ENCODE assay signal across 21 cellular contexts in the genomic region with DNA sequence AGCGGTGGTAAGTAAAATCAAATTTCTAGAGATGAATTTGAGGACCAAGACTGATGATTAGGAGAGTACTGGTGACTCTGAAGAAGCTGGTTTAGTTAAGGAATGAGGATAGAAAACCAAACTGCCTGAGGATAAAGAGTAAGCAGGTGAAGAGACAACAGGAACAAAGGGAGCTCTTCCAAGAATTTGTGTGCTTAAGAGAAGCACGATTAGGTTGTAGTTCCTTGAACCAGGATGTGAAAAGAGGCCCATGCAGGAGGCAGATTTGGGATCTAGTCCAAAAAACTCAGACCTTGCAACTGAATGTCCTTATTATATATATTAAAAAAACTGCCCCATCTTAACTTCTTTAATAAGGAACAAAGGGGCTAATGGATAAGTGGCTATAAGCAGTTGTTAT.
"Had no signal": no experiment of that assay in that cellular context is flagged by ENCODE, and none has a peak within 500 bp of the region (broad histone marks: within the 10 kb centered on the region; RNA-seq: fewer than 3 reads in every experiment).

No MANE protein-coding gene starts in this region.

- H3K27me3 ChIP-seq: MG63 had no signal

- H3K4me3 Mint-ChIP-seq: T-cell had no signal

- H3K4me3 ChIP-seq: MG63 had no signal

- H3K9me3 ChIP-seq: MG63, SK-N-SH had no signal

- H3K9me3 Mint-ChIP-seq: T-cell had no signal

- H3K4me1 Mint-ChIP-seq: T-cell had no signal

- H3K36me3 ChIP-seq: MG63 had no signal

- DNase-seq: KBM-7, MG63, NCI-H1092, NCI-H1105 treated with DMSO at 0.1 percent for 48 hours, NCI-H1417 treated with DMSO at 0.1 percent for 48 hours, NCI-H146, NCI-H1694 treated with DMSO at 0.1 percent for 48 hours, NCI-H1930, NCI-H2081, NCI-H2107, NCI-H226, NCI-H446, NCI-H510A, NCI-H524 treated with DMSO at 0.1 percent for 48 hours, NCI-H69, NCI-H774, SHP77, SK-N-SH, T-cell had no signal

- H3K27ac Mint-ChIP-seq: T-cell had no signal

- H3K27ac ChIP-seq: RWPE1 had no signal

- ATAC-seq: Panc1, T-cell had no signal

- H3K36me3 Mint-ChIP-seq: T-cell had no signal
